In the genomic region with DNA sequence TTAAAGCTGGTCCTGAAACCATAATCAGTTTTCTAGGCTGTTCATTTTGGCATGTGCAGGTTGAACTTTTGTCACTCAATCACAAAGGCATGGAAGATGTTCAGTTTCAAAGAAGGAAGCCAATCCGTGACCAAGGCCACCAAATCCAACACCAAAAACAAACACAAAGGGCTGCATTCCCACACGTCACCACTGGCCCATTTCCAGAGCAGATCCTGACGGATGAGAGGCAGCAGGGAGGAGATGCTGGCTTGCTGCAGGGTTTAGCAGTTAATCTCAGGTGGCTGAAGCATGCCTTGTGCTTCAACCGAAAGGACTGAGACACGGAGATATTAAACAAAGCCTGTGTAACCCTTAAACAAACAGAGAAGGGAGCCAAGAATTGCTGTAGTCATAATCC, we compare ENCODE assay signal across 12 cellular contexts.
DNase-seq lines count a peak whose midpoint lies in the region; ATAC-seq and TF ChIP-seq lines count a peak whose summit lies in the region.
"Had no signal": no experiment of that assay in that cellular context is flagged by ENCODE, and none has a peak within 500 bp of the region (broad histone marks: within the 10 kb centered on the region; RNA-seq: fewer than 3 reads in every experiment).

No MANE protein-coding gene starts in this region.

- no peaks in the 10 kb centered on the region for H3K9me3 Mint-ChIP-seq in neural crest cell
- H3K9me3 Mint-ChIP-seq: activated CD4-positive, alpha-beta memory T cell treated with anti-CD3 and anti-CD28 coated beads, Interleukin-2, amount 10 ng/mL, durations not matched to agents 7 days and 5 days had no signal

- H3K27me3 Mint-ChIP-seq in neural crest cell (ENCODE audit: low read depth), result no peaks in the 10 kb centered on the region
- H3K27me3 Mint-ChIP-seq: activated CD4-positive, alpha-beta memory T cell treated with anti-CD3 and anti-CD28 coated beads, Interleukin-2, amount 10 ng/mL, durations not matched to agents 7 days and 5 days had no signal

- H3K27ac ChIP-seq in SJCRH30 (no peak overlapping the region), gastroesophageal sphincter (peak overlapping the region in 3 of 4 donors; percentile 5 to 61 (median 36))
- H3K27ac ChIP-seq: C4-2B had no signal

- no peaks in the 10 kb centered on the region for H3K4me1 Mint-ChIP-seq in neural crest cell
- H3K4me1 Mint-ChIP-seq: activated CD4-positive, alpha-beta memory T cell treated with anti-CD3 and anti-CD28 coated beads, Interleukin-2, amount 10 ng/mL, durations not matched to agents 7 days and 5 days had no signal

- no peaks in the 10 kb centered on the region for H3K4me1 ChIP-seq in SJCRH30
- H3K4me1 ChIP-seq in gastroesophageal sphincter, result peaks cover 0 to 41% (median 4%) of the 10 kb centered on the region in 3 donors

- H3K4me3 ChIP-seq in SJCRH30 (no peak overlapping the region), gastroesophageal sphincter (no peak overlapping the region)

- WGBS in gastroesophageal sphincter (ENCODE audit: low coverage in 1 of 2), 2 donors, result 10% methylated on average over 5 of the region's 5 CpGs; no CpG with 5 or more reads in 1 of the 2 donors

- TF ChIP-seq POLR2A in gastroesophageal sphincter (IDR thresholded peaks at IDR 0.05), result no peak

- ATAC-seq in gastroesophageal sphincter, result peak; percentile 23
- ATAC-seq in GM19351 (IDR thresholded peaks at IDR 0.05; ENCODE audit: unreplicated experiment), result no peak

- no peak overlapping the region for H3K27ac Mint-ChIP-seq in neural crest cell (ENCODE audit: unreplicated experiment)
- H3K27ac Mint-ChIP-seq: activated CD4-positive, alpha-beta memory T cell treated with anti-CD3 and anti-CD28 coated beads, Interleukin-2, amount 10 ng/mL, durations not matched to agents 7 days and 5 days had no signal

- TF ChIP-seq CTCF in gastroesophageal sphincter (IDR thresholded peaks at IDR 0.05) (no peak), neural crest cell (conservative IDR thresholded peaks at IDR 0.05) (peak; percentile 31), GM10266 (IDR thresholded peaks at IDR 0.05; ENCODE audit: control insufficient read depth, insufficient read depth, low read depth, missing control alignments) (no peak)

- H3K36me3 Mint-ChIP-seq in neural crest cell (ENCODE audit: low read depth), result no peaks in the 10 kb centered on the region

- H3K9me3 ChIP-seq in SJCRH30 (replicated peaks), result no peaks in the 10 kb centered on the region
- no peaks in the 10 kb centered on the region for H3K9me3 ChIP-seq in gastroesophageal sphincter

- no peaks in the 10 kb centered on the region for H3K36me3 ChIP-seq in SJCRH30
- H3K36me3 ChIP-seq in gastroesophageal sphincter, result no peaks in the 10 kb centered on the region

- no peaks in the 10 kb centered on the region for H3K27me3 ChIP-seq in SJCRH30
- no peaks in the 10 kb centered on the region for H3K27me3 ChIP-seq in gastroesophageal sphincter

- DNase-seq in AG20443 (ENCODE audit: low spot score) (peak; percentile 36), SJCRH30 (peak; percentile 13 to 27), neural crest cell (ENCODE audit: low read depth, low spot score) (no peak), GM10266 (ENCODE audit: extremely low spot score) (no peak), Kasumi-1 (lab: John Stamatoyannopoulos, UW) (no peak)
- DNase-seq in stimulated activated CD4-positive, alpha-beta T cell treated with anti-CD3 and anti-CD28 coated beads, Interleukin-1b, Interleukin-23, amount 100 ng/mL, for 48 hours, result no peak
- DNase-seq: activated CD4-positive, alpha-beta memory T cell treated with anti-CD3 and anti-CD28 coated beads, Interleukin-2, amount 10 ng/mL, durations not matched to agents 7 days and 5 days; amniotic stem cell; NCI-H1694 had no signal

- no peak for TF ChIP-seq EP300 in gastroesophageal sphincter (IDR thresholded peaks at IDR 0.05)

- H3K4me3 Mint-ChIP-seq in neural crest cell, result no peak overlapping the region
- H3K4me3 Mint-ChIP-seq: activated CD4-positive, alpha-beta memory T cell treated with anti-CD3 and anti-CD28 coated beads, Interleukin-2, amount 10 ng/mL, durations not matched to agents 7 days and 5 days had no signal

Comparison
In these comparisons a context has a peak if more than half of its experiments do, and no peak if none do; other contexts are left out.
1. DNase-seq: peak in AG20443 (single experiment) and SJCRH30 (2 of 2); none in neural crest cell (single experiment), stimulated activated CD4-positive, alpha-beta T cell treated with anti-CD3 and anti-CD28 coated beads, Interleukin-1b, Interleukin-23, amount 100 ng/mL, for 48 hours (single experiment), GM10266 (single experiment) and Kasumi-1 (0 of 2).